17 cellular contexts compared by ENCODE assay signal in the genomic region with DNA sequence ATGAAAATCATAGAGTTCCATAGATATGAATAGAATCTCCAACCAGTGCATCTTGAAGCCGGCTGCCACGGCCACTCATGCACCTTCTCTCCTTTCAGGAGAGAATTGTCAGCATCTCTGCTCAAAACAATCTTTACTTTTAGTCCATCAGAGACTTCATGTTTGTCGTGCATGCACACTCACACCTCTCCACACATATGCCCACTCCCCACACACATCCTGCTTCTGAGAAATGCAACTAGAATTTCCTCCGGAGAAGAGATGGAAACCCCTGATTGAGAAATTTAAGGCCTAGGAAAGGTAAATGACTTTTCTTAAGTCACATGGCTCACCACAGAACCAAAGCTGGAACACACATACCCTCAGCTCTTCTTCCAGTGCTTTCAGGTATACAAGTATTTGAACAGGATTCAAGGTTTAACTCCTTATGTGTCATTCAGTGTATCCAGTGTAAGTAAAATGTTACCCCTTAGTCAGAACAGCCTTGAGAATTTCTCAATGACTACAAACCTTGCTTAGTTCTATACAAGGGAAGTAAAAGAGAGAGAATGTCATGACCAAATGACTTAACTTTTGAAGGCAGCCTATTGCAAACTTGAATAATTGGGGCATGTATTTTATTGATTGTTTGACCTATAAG.
"Had no signal": no experiment of that assay in that cellular context is flagged by ENCODE, and none has a peak within 500 bp of the region (broad histone marks: within the 10 kb centered on the region; RNA-seq: fewer than 3 reads in every experiment).

No MANE protein-coding gene starts in this region.

- H3K27me3 ChIP-seq: body of pancreas, ovary, sigmoid colon, tibial nerve had no signal

- H3K36me3 Mint-ChIP-seq: activated CD8-positive, alpha-beta memory T cell treated with anti-CD3 and anti-CD28 coated beads, Interleukin-2, amount 10 ng/mL, durations not matched to agents 7 days and 5 days; activated naive CD8-positive, alpha-beta T cell treated with anti-CD3 and anti-CD28 coated beads, Interleukin-2, amount 10 ng/mL, durations not matched to agents 7 days and 5 days; immature natural killer cell; naive B cell had no signal

- ATAC-seq: activated CD8-positive, alpha-beta memory T cell treated with anti-CD3 and anti-CD28 coated beads, Interleukin-2, amount 10 ng/mL, durations not matched to agents 7 days and 5 days; body of pancreas; left ventricle myocardium superior; mucosa of descending colon had no signal

- H3K4me1 Mint-ChIP-seq: activated CD8-positive, alpha-beta memory T cell treated with anti-CD3 and anti-CD28 coated beads, Interleukin-2, amount 10 ng/mL, durations not matched to agents 7 days and 5 days; activated naive CD8-positive, alpha-beta T cell treated with anti-CD3 and anti-CD28 coated beads, Interleukin-2, amount 10 ng/mL, durations not matched to agents 7 days and 5 days; immature natural killer cell; naive B cell had no signal

- H3K4me1 ChIP-seq: sigmoid colon, tibial nerve had no signal

- H3K9me3 Mint-ChIP-seq: activated CD4-positive, alpha-beta memory T cell treated with anti-CD3 and anti-CD28 coated beads, Interleukin-2, amount 10 ng/mL, durations not matched to agents 7 days and 5 days; activated naive CD8-positive, alpha-beta T cell treated with anti-CD3 and anti-CD28 coated beads, Interleukin-2, amount 10 ng/mL, durations not matched to agents 7 days and 5 days; immature natural killer cell; naive B cell had no signal

- H3K4me3 Mint-ChIP-seq: activated CD4-positive, alpha-beta memory T cell treated with anti-CD3 and anti-CD28 coated beads, Interleukin-2, amount 10 ng/mL, durations not matched to agents 7 days and 5 days; activated CD8-positive, alpha-beta memory T cell treated with anti-CD3 and anti-CD28 coated beads, Interleukin-2, amount 10 ng/mL, durations not matched to agents 7 days and 5 days; activated naive CD8-positive, alpha-beta T cell treated with anti-CD3 and anti-CD28 coated beads, Interleukin-2, amount 10 ng/mL, durations not matched to agents 7 days and 5 days; immature natural killer cell; naive B cell had no signal

- H3K9me3 ChIP-seq: body of pancreas, mucosa of descending colon, ovary, sigmoid colon, tibial nerve had no signal

- H3K27ac Mint-ChIP-seq: activated CD4-positive, alpha-beta memory T cell treated with anti-CD3 and anti-CD28 coated beads, Interleukin-2, amount 10 ng/mL, durations not matched to agents 7 days and 5 days; activated CD8-positive, alpha-beta memory T cell treated with anti-CD3 and anti-CD28 coated beads, Interleukin-2, amount 10 ng/mL, durations not matched to agents 7 days and 5 days; activated naive CD8-positive, alpha-beta T cell treated with anti-CD3 and anti-CD28 coated beads, Interleukin-2, amount 10 ng/mL, durations not matched to agents 7 days and 5 days; immature natural killer cell; naive B cell had no signal

- DNase-seq: activated CD4-positive, alpha-beta memory T cell treated with anti-CD3 and anti-CD28 coated beads, Interleukin-2, amount 10 ng/mL, durations not matched to agents 7 days and 5 days; activated CD4-positive, alpha-beta T cell treated with anti-CD3 and anti-CD28 coated beads for 1 hour; activated CD8-positive, alpha-beta memory T cell treated with anti-CD3 and anti-CD28 coated beads, Interleukin-2, amount 10 ng/mL, durations not matched to agents 7 days and 5 days; activated effector memory CD4-positive, alpha-beta T cell treated with anti-CD3 and anti-CD28 coated beads, Interleukin-2, amount 50 U/mL, for 16 hours; activated naive CD8-positive, alpha-beta T cell treated with anti-CD3 and anti-CD28 coated beads, Interleukin-2, amount 10 ng/mL, durations not matched to agents 7 days and 5 days; body of pancreas; dermis blood vessel endothelial cell; effector memory CD4-positive, alpha-beta T cell; immature natural killer cell; left ventricle myocardium superior; mucosa of descending colon; naive B cell; ovary; sigmoid colon; stimulated activated naive CD4-positive, alpha-beta T cell; WERI-Rb-1 had no signal

- H3K36me3 ChIP-seq: ovary, sigmoid colon, tibial nerve, WERI-Rb-1 had no signal

- H3K4me3 ChIP-seq: body of pancreas, mucosa of descending colon, ovary, sigmoid colon, tibial nerve had no signal
